ENCODE assay signal across 17 cellular contexts in genomic region chr1:161083743-161084084, GRCh38. TPM values are rescaled to one million over a fixed set of nuclear protein-coding genes. Genes with fewer than 3 reads are reported as not detected.
DNase-seq lines count a peak whose midpoint lies in the region; TF ChIP-seq lines count a peak whose summit lies in the region.
"Had no signal": no experiment of that assay in that cellular context is flagged by ENCODE, and none has a peak within 500 bp of the region (broad histone marks: within the 10 kb centered on the region; RNA-seq: fewer than 3 reads in every experiment).

No MANE protein-coding gene starts in this region.

- no peak overlapping the region for H3K4me3 Mint-ChIP-seq in endodermal cell
- H3K4me3 Mint-ChIP-seq: H9 had no signal

- H3K4me1 Mint-ChIP-seq in endodermal cell, result peaks cover 30% of the 10 kb centered on the region

- H3K9me2 ChIP-seq in MM.1S (replicated peaks; ENCODE audit: insufficient read depth, low read length), result no peaks in the 10 kb centered on the region

- no peaks in the 10 kb centered on the region for H3K36me3 Mint-ChIP-seq in endodermal cell (ENCODE audit: low read depth)

- peak overlapping the region; percentile 16 for H3K18ac ChIP-seq in neuronal stem cell (ENCODE audit: low read length)

- DNase-seq in NB4 (ENCODE audit: low read depth), result peak; percentile 68
- DNase-seq in endodermal cell, result no peak
- DNase-seq in neuronal stem cell (ENCODE audit: low spot score), result no peak
- no peak for DNase-seq in MM.1S
- DNase-seq in GM10266 (ENCODE audit: extremely low spot score), result no peak
- no peak for DNase-seq in NAMALWA (ENCODE audit: low spot score)
- DNase-seq in activated CD4-positive, CD25-positive, alpha-beta regulatory T cell treated with anti-CD3 and anti-CD28 coated beads, Interleukin-2, amount 50 U/mL, for 72 hours, result no peak
- DNase-seq: activated CD4-positive, alpha-beta T cell treated with anti-CD3 and anti-CD28 coated beads, Interleukin-2, amount 50 U/mL, for 1 hour; H9; NCI-H1694; spleen; T-helper 9 cell had no signal

- TF ChIP-seq CTCF in NB4 (IDR thresholded peaks at IDR 0.05; ENCODE audit: low read depth, low read length), result no peak
- TF ChIP-seq CTCF in endodermal cell (conservative IDR thresholded peaks at IDR 0.05), result no peak
- no peak for TF ChIP-seq CTCF in MM.1S (IDR thresholded peaks at IDR 0.05; ENCODE audit: low read length)
- TF ChIP-seq CTCF in GM10266 (IDR thresholded peaks at IDR 0.05; ENCODE audit: control insufficient read depth, insufficient read depth, low read depth, missing control alignments), result no peak

- no peak overlapping the region for H3K14ac ChIP-seq in neuronal stem cell (ENCODE audit: low read length)

- H2AK5ac ChIP-seq in neuronal stem cell (ENCODE audit: low read depth, low read length), result peak overlapping the region; percentile 74

- no peak overlapping the region for H4K8ac ChIP-seq in neuronal stem cell (ENCODE audit: low read depth, low read length)

- no peaks in the 10 kb centered on the region for H3K9me3 ChIP-seq in BLaER1 treated with 17β-estradiol and CSF1 and Interleukin-3, amounts not matched to agents 10 nM and 100 nM (replicated peaks in 1 of 11)
- H3K9me3 ChIP-seq in endodermal cell (ENCODE audit: control insufficient read depth, low read length), result no peaks in the 10 kb centered on the region
- H3K9me3 ChIP-seq in neuronal stem cell (replicated peaks in 1 of 2; ENCODE audit: control insufficient read depth in 2 of 2, insufficient read depth in 1 of 2, low read depth in 1 of 2, low read length in 2 of 2), result no peaks in the 10 kb centered on the region
- H3K9me3 ChIP-seq in MM.1S (replicated peaks; ENCODE audit: insufficient read depth, low read length), result no peaks in the 10 kb centered on the region
- H3K9me3 ChIP-seq: BE2C, neutrophil, spleen had no signal

- no peak overlapping the region for H2BK15ac ChIP-seq in neuronal stem cell (ENCODE audit: low read length)

- H2AFZ ChIP-seq in neuronal stem cell (ENCODE audit: low read length) (no peak overlapping the region), MM.1S (ENCODE audit: low read length) (no peak overlapping the region)

- no peaks in the 10 kb centered on the region for H3K79me2 ChIP-seq in MM.1S (ENCODE audit: low read length)

- H3K9me3 Mint-ChIP-seq in endodermal cell, result no peaks in the 10 kb centered on the region
- H3K9me3 Mint-ChIP-seq: H9 had no signal

- peak overlapping the region; percentile 58 for H3K27ac Mint-ChIP-seq in endodermal cell

- no peak overlapping the region for H2BK12ac ChIP-seq in neuronal stem cell (ENCODE audit: low read length)

- H3K36me3 ChIP-seq in BLaER1 treated with 17β-estradiol and CSF1 and Interleukin-3, amounts not matched to agents 10 nM and 100 nM, result no peaks in the 10 kb centered on the region
- H3K36me3 ChIP-seq in endodermal cell (ENCODE audit: control insufficient read depth, insufficient read depth, low read length) (no peaks in the 10 kb centered on the region), neuronal stem cell (replicated peaks in 1 of 2; ENCODE audit: control insufficient read depth in 2 of 2, insufficient read depth in 2 of 2, low read length in 2 of 2) (no peaks in the 10 kb centered on the region), MM.1S (replicated peaks; ENCODE audit: insufficient read depth, low read length) (no peaks in the 10 kb centered on the region)
- H3K36me3 ChIP-seq: BE2C, neutrophil, spleen had no signal

- 89 to 91% methylated on average over 1 to 4 of the region's 4 CpGs for WGBS in endodermal cell (ENCODE audit: insufficient coverage in 1 of 2, insufficient read length in 1 of 2), 2 experiments
- WGBS in neuronal stem cell (ENCODE audit: extremely low coverage in 2 of 2, insufficient read length in 2 of 2, insufficient replicate concordance in 1 of 2), 2 donors, result 100% methylated on average over 1 of the region's 4 CpGs; no CpG with 5 or more reads in 1 of the 2 donors

- peak overlapping the region in 6 of 11 experiments; percentile 41 to 84 (median 74); a peak in 12 of 22 replicates for H3K4me2 ChIP-seq in BLaER1 treated with 17β-estradiol and CSF1 and Interleukin-3, amounts not matched to agents 10 nM and 100 nM
- H3K4me2 ChIP-seq in neuronal stem cell (ENCODE audit: insufficient read depth, low read length, poor library complexity, severe bottlenecking), result no peak overlapping the region
- no peak overlapping the region for H3K4me2 ChIP-seq in MM.1S (ENCODE audit: low read depth, low read length)
- H3K4me2 ChIP-seq: KMS-11 had no signal

- no peaks in the 10 kb centered on the region for H3K79me1 ChIP-seq in neuronal stem cell (ENCODE audit: low read depth, low read length)

- no peaks in the 10 kb centered on the region for H3K27me3 ChIP-seq in BLaER1 treated with 17β-estradiol and CSF1 and Interleukin-3, amounts not matched to agents 10 nM and 100 nM
- H3K27me3 ChIP-seq in endodermal cell (ENCODE audit: control insufficient read depth, insufficient read depth, low read length, poor library complexity, severe bottlenecking) (no peaks in the 10 kb centered on the region), neuronal stem cell (ENCODE audit: control insufficient read depth in 3 of 3, insufficient read depth in 3 of 3, low read depth in 1 of 3, low read length in 3 of 3) (peaks cover 0 to 29% (median 0%) of the 10 kb centered on the region in 3 experiments), MM.1S (replicated peaks; ENCODE audit: insufficient read depth, low read length) (no peaks in the 10 kb centered on the region)
- H3K27me3 ChIP-seq: BE2C, neutrophil had no signal

- no peak for TF ChIP-seq POLR2A in NB4 (IDR thresholded peaks at IDR 0.05; ENCODE audit: extremely low read depth, insufficient read length)

- no peak overlapping the region for H2BK5ac ChIP-seq in neuronal stem cell (ENCODE audit: low read length)

- peaks cover 6% of the 10 kb centered on the region for H3K27me3 Mint-ChIP-seq in endodermal cell (ENCODE audit: insufficient read depth)

- peak overlapping the region in 6 of 11 experiments; percentile 5 to 66 (median 46); a peak in 8 of 22 replicates for H3K9ac ChIP-seq in BLaER1 treated with 17β-estradiol and CSF1 and Interleukin-3, amounts not matched to agents 10 nM and 100 nM
- H3K9ac ChIP-seq in endodermal cell (ENCODE audit: extremely low read depth, low read length, poor library complexity, severe bottlenecking), result no peak overlapping the region
- H3K9ac ChIP-seq in neuronal stem cell (ENCODE audit: low read depth, low read length, poor library complexity), result no peak overlapping the region
- H3K9ac ChIP-seq in MM.1S (ENCODE audit: low read length), result no peak overlapping the region
- H3K9ac ChIP-seq: KMS-11 had no signal

- H3K4me3 ChIP-seq in BLaER1 treated with 17β-estradiol and CSF1 and Interleukin-3, amounts not matched to agents 10 nM and 100 nM, result peak overlapping the region in 1 of 10 experiments; percentile 38; a peak in 2 of 20 replicates
- H3K4me3 ChIP-seq in NB4 (ENCODE audit: low read depth, low read length) (no peak overlapping the region), endodermal cell (ENCODE audit: low read length) (no peak overlapping the region), neuronal stem cell (ENCODE audit: low read length in 2 of 2) (no peak overlapping the region), MM.1S (ENCODE audit: low read length) (no peak overlapping the region)
- H3K4me3 ChIP-seq: lung, spleen had no signal

- no peaks in the 10 kb centered on the region for H3F3A ChIP-seq in MM.1S (ENCODE audit: insufficient read depth, low read length)

- peaks cover 0 to 95% (median 23%) of the 10 kb centered on the region in 10 experiments; a peak in 13 of 20 replicates for H3K4me1 ChIP-seq in BLaER1 treated with 17β-estradiol and CSF1 and Interleukin-3, amounts not matched to agents 10 nM and 100 nM
- H3K4me1 ChIP-seq in endodermal cell (ENCODE audit: control insufficient read depth, insufficient read depth, low read length) (peaks cover 6% of the 10 kb centered on the region), neuronal stem cell (ENCODE audit: control insufficient read depth in 2 of 2, insufficient read depth in 1 of 2, low read depth in 1 of 2, low read length in 2 of 2) (peaks cover 4 to 6% of the 10 kb centered on the region in 2 donors), MM.1S (ENCODE audit: low read length) (no peaks in the 10 kb centered on the region)

- no peak overlapping the region for H2BK120ac ChIP-seq in neuronal stem cell (ENCODE audit: low read depth, low read length)

- peak overlapping the region in 5 of 11 experiments; percentile 41 to 86 (median 74); a peak in 11 of 22 replicates for H3K27ac ChIP-seq in BLaER1 treated with 17β-estradiol and CSF1 and Interleukin-3, amounts not matched to agents 10 nM and 100 nM
- H3K27ac ChIP-seq in endodermal cell (ENCODE audit: low read depth, low read length) (no peak overlapping the region), neuronal stem cell (replicated peaks; ENCODE audit: low read length) (no peak overlapping the region), MM.1S (ENCODE audit: low read length) (no peak overlapping the region)
- H3K27ac ChIP-seq: KMS-11, neutrophil had no signal

- H4K20me1 ChIP-seq in BLaER1 treated with 17β-estradiol and CSF1 and Interleukin-3, amounts not matched to agents 10 nM and 100 nM, result no peaks in the 10 kb centered on the region
- no peaks in the 10 kb centered on the region for H4K20me1 ChIP-seq in MM.1S (ENCODE audit: insufficient read depth, low read length)

- H3K23ac ChIP-seq in neuronal stem cell (ENCODE audit: low read depth, low read length, poor library complexity), result no peak overlapping the region

- no peak overlapping the region for H4K91ac ChIP-seq in neuronal stem cell (ENCODE audit: low read depth, low read length, poor library complexity)

- no peak overlapping the region for H3K4ac ChIP-seq in neuronal stem cell (ENCODE audit: low read length)

RNA-seq across cellular contexts. Expression of gene NECTIN4, which starts 5.6 kb away (rescaled TPM):
- total RNA-seq in endodermal cell, result not detected
- polyA plus RNA-seq in endodermal cell (2013, experiment 1 of 2), result not detected
- not detected for polyA plus RNA-seq in endodermal cell (2013, experiment 2 of 2)
- 0.13 TPM for polyA plus RNA-seq in neuronal stem cell (2013, experiment 1 of 2)
- polyA plus RNA-seq in neuronal stem cell (2013, experiment 2 of 2), result 0.10 TPM
- total RNA-seq: spleen had no signal

RNA-seq across cellular contexts. Expression of gene ARHGAP30, which starts 14.0 kb away (rescaled TPM):
- under 1 TPM; 0.07 to 0.13 TPM for total RNA-seq in endodermal cell
- not detected for polyA plus RNA-seq in endodermal cell (2013, experiment 1 of 2)
- polyA plus RNA-seq in endodermal cell (2013, experiment 2 of 2), result not detected
- polyA plus RNA-seq in neuronal stem cell (2013, experiment 1 of 2), result 0.11 TPM
- 0.04 TPM for polyA plus RNA-seq in neuronal stem cell (2013, experiment 2 of 2)

RNA-seq across cellular contexts. Expression of gene KLHDC9, which starts 14.4 kb away (rescaled TPM):
- 10 to 100 TPM; 14.6 to 25.4 TPM for total RNA-seq in endodermal cell
- polyA plus RNA-seq in endodermal cell (2013, experiment 1 of 2), result 14.0 TPM
- polyA plus RNA-seq in endodermal cell (2013, experiment 2 of 2), result 10.8 TPM
- 13.3 TPM for polyA plus RNA-seq in neuronal stem cell (2013, experiment 1 of 2)
- 11.5 TPM for polyA plus RNA-seq in neuronal stem cell (2013, experiment 2 of 2)

RNA-seq across cellular contexts. Expression of gene PFDN2, which starts 34.1 kb away (rescaled TPM):
- total RNA-seq in endodermal cell, result 10 to 100 TPM; 62.9 to 95.7 TPM
- polyA plus RNA-seq in endodermal cell (2013, experiment 1 of 2), result 114 TPM
- 112 TPM for polyA plus RNA-seq in endodermal cell (2013, experiment 2 of 2)
- polyA plus RNA-seq in neuronal stem cell (2013, experiment 1 of 2), result 313 TPM
- polyA plus RNA-seq in neuronal stem cell (2013, experiment 2 of 2), result 332 TPM

RNA-seq across cellular contexts. Expression of gene NIT1, which starts 34.2 kb away (rescaled TPM):
- 10 to 100 TPM; 51.0 to 65.1 TPM for total RNA-seq in endodermal cell
- 61.7 TPM for polyA plus RNA-seq in endodermal cell (2013, experiment 1 of 2)
- 50.8 TPM for polyA plus RNA-seq in endodermal cell (2013, experiment 2 of 2)
- polyA plus RNA-seq in neuronal stem cell (2013, experiment 1 of 2), result 37.4 TPM
- 37.5 TPM for polyA plus RNA-seq in neuronal stem cell (2013, experiment 2 of 2)

Comparison
In these comparisons a context has a peak if more than half of its experiments do, and no peak if none do; other contexts are left out.
1. H3K4me2 ChIP-seq: peak in BLaER1 treated with 17β-estradiol and CSF1 and Interleukin-3, amounts not matched to agents 10 nM and 100 nM (6 of 11); none in neuronal stem cell (single experiment) and MM.1S (single experiment).
2. H3K9ac ChIP-seq: peak in BLaER1 treated with 17β-estradiol and CSF1 and Interleukin-3, amounts not matched to agents 10 nM and 100 nM (6 of 11); none in endodermal cell (single experiment), neuronal stem cell (single experiment) and MM.1S (single experiment).